9 cellular contexts compared by ENCODE assay signal in genomic region chr2:236570081-236570979, GRCh38. TPM values are rescaled to one million over a fixed set of nuclear protein-coding genes. Genes with fewer than 3 reads are reported as not detected.
DNase-seq lines count a peak whose midpoint lies in the region; ATAC-seq lines count a peak whose summit lies in the region.
"Had no signal": no experiment of that assay in that cellular context is flagged by ENCODE, and none has a peak within 500 bp of the region (broad histone marks: within the 10 kb centered on the region; RNA-seq: fewer than 3 reads in every experiment).

No MANE protein-coding gene starts in this region.

- H3K9me3 ChIP-seq in SJCRH30 (replicated peaks) (no peaks in the 10 kb centered on the region), iPS-15b (ENCODE audit: control insufficient read depth, insufficient read depth, low read length) (no peaks in the 10 kb centered on the region), subcutaneous abdominal adipose tissue (ENCODE audit: control insufficient read depth in 5 of 5, low read length in 5 of 5) (no peaks in the 10 kb centered on the region)

- H3K4me1 ChIP-seq in SJCRH30, result peaks cover 21% of the 10 kb centered on the region
- peaks cover 33% of the 10 kb centered on the region for H3K4me1 ChIP-seq in iPS-15b (ENCODE audit: control insufficient read depth, insufficient read depth, low read length)
- H3K4me1 ChIP-seq in subcutaneous abdominal adipose tissue (ENCODE audit: control insufficient read depth in 5 of 5, insufficient read depth in 5 of 5, low read length in 5 of 5), result peaks cover 0 to 82% (median 67%) of the 10 kb centered on the region in 5 donors

- peak overlapping the region; percentile 88 for H3K27ac ChIP-seq in SJCRH30
- peak overlapping the region; percentile 96 for H3K27ac ChIP-seq in subcutaneous abdominal adipose tissue (ENCODE audit: low read depth, low read length)
- H3K27ac ChIP-seq: 22Rv1 had no signal

- no peaks in the 10 kb centered on the region for H3K27me3 ChIP-seq in SJCRH30
- peaks cover 23% of the 10 kb centered on the region for H3K27me3 ChIP-seq in iPS-15b (ENCODE audit: control insufficient read depth, insufficient read depth, low read length)
- H3K27me3 ChIP-seq in subcutaneous abdominal adipose tissue (ENCODE audit: control insufficient read depth in 5 of 5, insufficient read depth in 4 of 5, low read length in 5 of 5), result no peaks in the 10 kb centered on the region

- peak overlapping the region; percentile 66 for H3K4me3 ChIP-seq in SJCRH30
- H3K4me3 ChIP-seq in iPS-15b (ENCODE audit: low read depth, low read length), result peak overlapping the region; percentile 36
- peak overlapping the region; percentile 47 to 94 (median 76) for H3K4me3 ChIP-seq in subcutaneous abdominal adipose tissue (ENCODE audit: low read depth in 1 of 5, low read length in 5 of 5)

- ATAC-seq in HG03439 (IDR thresholded peaks at IDR 0.05; ENCODE audit: unreplicated experiment), result no peak

- H3K36me3 ChIP-seq in SJCRH30 (peaks cover 10% of the 10 kb centered on the region; the same call in 1 of the 2 replicates), iPS-15b (ENCODE audit: control insufficient read depth, insufficient read depth, low read length) (no peaks in the 10 kb centered on the region), subcutaneous abdominal adipose tissue (ENCODE audit: control insufficient read depth in 5 of 5, insufficient read depth in 5 of 5, low read length in 5 of 5) (peaks cover 0 to 15% (median 2%) of the 10 kb centered on the region in 5 donors)

- DNase-seq in DMS 273 (lab: John Stamatoyannopoulos, UW; ENCODE audit: unreplicated experiment), result peak; percentile 41
- no peak for DNase-seq in DMS 273 treated with DMSO at 0.1 percent for 48 hours (lab: John Stamatoyannopoulos, UW)
- DNase-seq in SJCRH30, result peak; percentile 49 to 76
- DNase-seq in NCI-H2227 treated with DMSO at 0.1 percent for 48 hours (lab: John Stamatoyannopoulos, UW), result no peak
- no peak for DNase-seq in NCI-H1105 treated with DMSO at 0.1 percent for 48 hours (lab: John Stamatoyannopoulos, UW)

- H3K9ac ChIP-seq in iPS-15b (ENCODE audit: low read depth, low read length) (no peak overlapping the region), subcutaneous abdominal adipose tissue (ENCODE audit: low read length in 5 of 5) (peak overlapping the region; percentile 2 to 79 (median 63))

RNA-seq across cellular contexts. Expression of gene ACKR3, which starts 0.7 kb away (rescaled TPM):
- 85.2 and 87.5 TPM in 2 replicates for total RNA-seq in SJCRH30 (2014; rRNA removed; shearing (Covaris generic))

Comparison
In these comparisons a context has a peak if more than half of its experiments do, and no peak if none do; other contexts are left out.
1. DNase-seq: peak in DMS 273 (single experiment) and SJCRH30 (2 of 2); none in DMS 273 treated with DMSO at 0.1 percent for 48 hours (single experiment), NCI-H2227 treated with DMSO at 0.1 percent for 48 hours (single experiment) and NCI-H1105 treated with DMSO at 0.1 percent for 48 hours (single experiment).
2. Peak in every context shown above with its lines, with median percentiles within 50 percentile points of each other: H3K4me3 ChIP-seq.